ENCODE assay signal across 8 cellular contexts in the genomic region with DNA sequence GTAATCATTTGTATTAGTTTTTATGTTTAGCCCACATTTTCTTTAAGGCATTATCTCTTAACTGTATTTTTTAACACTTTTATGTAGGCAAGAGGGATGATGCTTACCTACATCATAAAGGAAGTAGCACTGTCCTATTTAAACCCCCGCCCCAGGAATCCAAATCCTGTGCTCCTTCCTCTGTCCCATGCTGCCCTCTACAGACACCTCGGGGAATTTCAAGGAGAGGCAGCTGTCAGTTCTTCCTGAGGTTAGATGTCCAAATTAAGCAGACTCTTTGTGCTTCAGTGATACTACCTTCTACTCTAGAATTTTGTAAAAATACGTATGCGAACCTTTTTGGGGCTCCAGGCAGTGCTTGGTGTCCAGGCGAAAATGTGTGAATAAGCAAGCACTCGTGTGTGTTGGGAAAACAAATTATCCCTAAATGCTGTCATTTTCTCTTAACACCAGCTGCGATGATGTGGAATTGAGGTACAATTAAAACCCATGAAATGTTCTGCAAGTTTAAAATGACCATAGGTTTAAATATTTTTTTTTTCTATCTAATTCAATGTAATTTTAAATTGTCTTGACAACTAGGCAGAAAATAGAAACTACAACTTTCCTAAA. TPM values are rescaled to one million over a fixed set of nuclear protein-coding genes. Genes with fewer than 3 reads are reported as not detected.
DNase-seq lines count a peak whose midpoint lies in the region; ATAC-seq and TF ChIP-seq lines count a peak whose summit lies in the region.

No MANE protein-coding gene starts in this region.

- no peak overlapping the region for H3K4me3 ChIP-seq in IMR-90 (ENCODE audit: insufficient read depth, low read depth, low read length)
- no peak overlapping the region for H3K4me3 ChIP-seq in WERI-Rb-1 (ENCODE audit: low read depth, low read length)

- peaks cover 33% of the 10 kb centered on the region for H3K27me3 Mint-ChIP-seq in activated CD8-positive, alpha-beta memory T cell treated with anti-CD3 and anti-CD28 coated beads, Interleukin-2, amount 10 ng/mL, durations not matched to agents 7 days and 5 days

- CTCF ChIA-PET in activated CD8-positive, alpha-beta memory T cell treated with anti-CD3 and anti-CD28 coated beads, Interleukin-2, amount 10 ng/mL, durations not matched to agents 7 days and 5 days (lab: Charles Lee) = interaction anchor here (1.0 to 1.4 kb wide), 3 partner anchors 35 to 46 kb away, joined by 4 read pairs; no protein-coding TSS in a partner anchor
- CTCF ChIA-PET in IMR-90 (lab: Yijun Ruan, JAX) = interaction anchor here (1.2 kb wide), 1 partner anchor 51 kb away, joined by 3 read pairs; no protein-coding TSS in a partner anchor

- BruUV-seq in IMR-90 (replicated peaks; lab: Mats Ljungman, UMichigan) = no TSS peak

- no peak overlapping the region for H3K4me2 ChIP-seq in IMR-90 (ENCODE audit: low read depth, low read length)

- no peak overlapping the region for H3K23ac ChIP-seq in IMR-90 (ENCODE audit: low read depth, low read length)

- H4K91ac ChIP-seq in IMR-90 (ENCODE audit: insufficient read depth, low read depth, low read length) = no peak overlapping the region

- H3K27ac Mint-ChIP-seq in activated CD8-positive, alpha-beta memory T cell treated with anti-CD3 and anti-CD28 coated beads, Interleukin-2, amount 10 ng/mL, durations not matched to agents 7 days and 5 days = no peak overlapping the region

- H3K9me3 ChIP-seq in IMR-90 (ENCODE audit: control insufficient read depth, insufficient read depth, low read length) (no peaks in the 10 kb centered on the region), WERI-Rb-1 (ENCODE audit: severe bottlenecking) (peaks cover 9% of the 10 kb centered on the region)

- H3K79me1 ChIP-seq in IMR-90 (ENCODE audit: low read depth in 1 of 2, low read length in 2 of 2) = no peaks in the 10 kb centered on the region

- in situ Hi-C loops in IMR-90 (cut with MboI; ENCODE audit: low sequenced_read_pairs) = no loop called here

- H3K4me3 Mint-ChIP-seq in activated CD8-positive, alpha-beta memory T cell treated with anti-CD3 and anti-CD28 coated beads, Interleukin-2, amount 10 ng/mL, durations not matched to agents 7 days and 5 days = no peak overlapping the region

- no peak overlapping the region for H4K5ac ChIP-seq in IMR-90 (ENCODE audit: low read depth, low read length)

- H2BK120ac ChIP-seq in IMR-90 (ENCODE audit: low read depth, low read length) = no peak overlapping the region

- no peak for TF ChIP-seq POLR2A in IMR-90 (IDR thresholded peaks at IDR 0.05; ENCODE audit: low read depth, low read length)

- no peaks in the 10 kb centered on the region for H3K9me1 ChIP-seq in IMR-90 (ENCODE audit: insufficient read depth, low read length)

- H3K27ac ChIP-seq in IMR-90 (ENCODE audit: insufficient read depth, low read length) (no peak overlapping the region), WERI-Rb-1 (no peak overlapping the region)

- peak; percentile 45 for DNase-seq in activated CD8-positive, alpha-beta memory T cell treated with anti-CD3 and anti-CD28 coated beads, Interleukin-2, amount 10 ng/mL, durations not matched to agents 7 days and 5 days
- no peak for DNase-seq in activated CD8-positive, alpha-beta memory T cell treated with anti-CD3 and anti-CD28 coated beads, Interleukin-2, amount 50 U/mL, for 4 hours
- peak; percentile 15 for DNase-seq in IMR-90
- DNase-seq in WERI-Rb-1 = peak; percentile 83
- DNase-seq in left kidney (ENCODE audit: low read depth, low spot score) = peak; percentile 66
- DNase-seq in D341Med (ENCODE audit: low spot score) = no peak

- intact Hi-C loops in IMR-90 (cut with micrococcal nuclease) = no loop called here

- H3K9me3 Mint-ChIP-seq in activated CD8-positive, alpha-beta memory T cell treated with anti-CD3 and anti-CD28 coated beads, Interleukin-2, amount 10 ng/mL, durations not matched to agents 7 days and 5 days (ENCODE audit: low read depth) = no peaks in the 10 kb centered on the region

- H2AK9ac ChIP-seq in IMR-90 (replicated peaks; ENCODE audit: low read depth, low read length, poor library complexity) = no peak overlapping the region

- no peak overlapping the region for H3K56ac ChIP-seq in IMR-90 (ENCODE audit: extremely low read depth, insufficient read depth, low read length)

- H3K4me1 Mint-ChIP-seq in activated CD8-positive, alpha-beta memory T cell treated with anti-CD3 and anti-CD28 coated beads, Interleukin-2, amount 10 ng/mL, durations not matched to agents 7 days and 5 days = no peaks in the 10 kb centered on the region

- H2AK5ac ChIP-seq in IMR-90 (ENCODE audit: low read depth, low read length) = no peak overlapping the region

- H3K9ac ChIP-seq in IMR-90 (ENCODE audit: low read depth, low read length) = no peak overlapping the region

- no peaks in the 10 kb centered on the region for H4K20me1 ChIP-seq in IMR-90 (ENCODE audit: insufficient read depth, low read length)

- H3K4ac ChIP-seq in IMR-90 (ENCODE audit: low read depth, low read length) = no peak overlapping the region

- no peak for ATAC-seq in activated CD8-positive, alpha-beta memory T cell treated with anti-CD3 and anti-CD28 coated beads, Interleukin-2, amount 10 ng/mL, durations not matched to agents 7 days and 5 days
- ATAC-seq in IMR-90 (ENCODE audit: low read depth) (no peak), HG03108 (IDR thresholded peaks at IDR 0.05; ENCODE audit: unreplicated experiment) (no peak), HG03432 (IDR thresholded peaks at IDR 0.05; ENCODE audit: unreplicated experiment) (no peak)

- H2BK15ac ChIP-seq in IMR-90 (ENCODE audit: low read depth, low read length) = no peak overlapping the region

- TF ChIP-seq CTCF in IMR-90 (conservative IDR thresholded peaks at IDR 0.05; ENCODE audit: low read depth, low read length) (peak; percentile 62), WERI-Rb-1 (IDR thresholded peaks at IDR 0.05; ENCODE audit: low read depth, low read length) (peak; percentile 92)

- POLR2A ChIA-PET in IMR-90 (lab: Charles Lee; ENCODE audit: unreplicated experiment) = no interaction called here

- dilution Hi-C loops in IMR-90 (cut with HindIII; ENCODE audit: low sequenced_read_pairs, unreplicated experiment) = no loop called here

- WGBS in IMR-90 (ENCODE audit: extremely low coverage in 2 of 2, insufficient read length in 1 of 2), 2 experiments = no CpG with 5 or more reads among the region's 7 CpGs

- H3K36me3 Mint-ChIP-seq in activated CD8-positive, alpha-beta memory T cell treated with anti-CD3 and anti-CD28 coated beads, Interleukin-2, amount 10 ng/mL, durations not matched to agents 7 days and 5 days = no peaks in the 10 kb centered on the region

- H2AFZ ChIP-seq in IMR-90 (replicated peaks; ENCODE audit: low read length, poor library complexity) = no peak overlapping the region

- no peak overlapping the region for H3K18ac ChIP-seq in IMR-90 (ENCODE audit: low read depth, low read length)

- H3K27me3 ChIP-seq in IMR-90 (ENCODE audit: control insufficient read depth, insufficient read depth, low read length) (no peaks in the 10 kb centered on the region), WERI-Rb-1 (ENCODE audit: insufficient read depth, low read depth, severe bottlenecking) (peaks cover 93% of the 10 kb centered on the region)

- TF ChIP-seq RAD21 in IMR-90 (IDR thresholded peaks at IDR 0.05; ENCODE audit: low read length) = peak; percentile 52

- H3K36me3 ChIP-seq in IMR-90 (ENCODE audit: control insufficient read depth, insufficient read depth, low read length) = no peaks in the 10 kb centered on the region
- no peaks in the 10 kb centered on the region for H3K36me3 ChIP-seq in WERI-Rb-1

- H4K8ac ChIP-seq in IMR-90 (ENCODE audit: low read depth in 2 of 2, low read length in 2 of 2) = no peak overlapping the region

- H2BK20ac ChIP-seq in IMR-90 (ENCODE audit: low read depth, low read length) = no peak overlapping the region

- H3K4me1 ChIP-seq in IMR-90 (ENCODE audit: control insufficient read depth, insufficient read depth, low read length) = no peaks in the 10 kb centered on the region

- H3K14ac ChIP-seq in IMR-90 (replicated peaks; ENCODE audit: low read depth, low read length) = no peak overlapping the region

- H2BK5ac ChIP-seq in IMR-90 (ENCODE audit: low read depth, low read length, poor library complexity, severe bottlenecking) = no peak overlapping the region

TF ChIP-seq in IMR-90, 13 proteins besides CTCF, POLR2A, EP300 and RAD21:
- TF ChIP-seq FOS (IDR thresholded peaks at IDR 0.05; ENCODE audit: low read depth, low read length) (no peak), RFX5 (IDR thresholded peaks at IDR 0.05; ENCODE audit: low read depth, low read length) (no peak), MAZ (IDR thresholded peaks at IDR 0.05; ENCODE audit: borderline replicate concordance, low read depth, low read length) (peak; percentile 77), SMC3 (IDR thresholded peaks at IDR 0.05; ENCODE audit: low read depth, low read length) (peak; percentile 22; the same call in 1 of the 2 replicates)

RNA-seq across cellular contexts. Expression of gene CRCT1, which starts 19.2 kb away (rescaled TPM):
- not detected for total RNA-seq in activated CD8-positive, alpha-beta memory T cell treated with anti-CD3 and anti-CD28 coated beads, Interleukin-2, amount 10 ng/mL, durations not matched to agents 7 days and 5 days
- total RNA-seq in IMR-90 (2012; rRNA removed) = not detected in 2 replicates
- not detected in 2 replicates for polyA plus RNA-seq in IMR-90 (2012; rRNA removed)
- polyA plus RNA-seq in IMR-90 (2012; cell fraction: cytosol; rRNA removed) = not detected in 2 replicates
- polyA plus RNA-seq in IMR-90 (2012; cell fraction: nucleus; rRNA removed; ENCODE audit: low replicate concordance) = not detected in 2 replicates

RNA-seq across cellular contexts. Expression of gene LCE5A, which starts 22.8 kb away (rescaled TPM):
- total RNA-seq in activated CD8-positive, alpha-beta memory T cell treated with anti-CD3 and anti-CD28 coated beads, Interleukin-2, amount 10 ng/mL, durations not matched to agents 7 days and 5 days = not detected
- total RNA-seq in IMR-90 (2012; rRNA removed) = not detected in 2 replicates
- polyA plus RNA-seq in IMR-90 (2012; rRNA removed) = not detected in 2 replicates
- polyA plus RNA-seq in IMR-90 (2012; cell fraction: cytosol; rRNA removed) = not detected in 2 replicates
- not detected in 2 replicates for polyA plus RNA-seq in IMR-90 (2012; cell fraction: nucleus; rRNA removed; ENCODE audit: low replicate concordance)

RNA-seq across cellular contexts. Expression of gene LCE3E, which starts 33.1 kb away (rescaled TPM):
- total RNA-seq in activated CD8-positive, alpha-beta memory T cell treated with anti-CD3 and anti-CD28 coated beads, Interleukin-2, amount 10 ng/mL, durations not matched to agents 7 days and 5 days = not detected
- not detected in 2 replicates for total RNA-seq in IMR-90 (2012; rRNA removed)
- not detected in 2 replicates for polyA plus RNA-seq in IMR-90 (2012; rRNA removed)
- polyA plus RNA-seq in IMR-90 (2012; cell fraction: cytosol; rRNA removed) = not detected in 2 replicates
- polyA plus RNA-seq in IMR-90 (2012; cell fraction: nucleus; rRNA removed; ENCODE audit: low replicate concordance) = not detected in 2 replicates

RNA-seq across cellular contexts. Expression of gene LCE3D, which starts 46.9 kb away (rescaled TPM):
- not detected for total RNA-seq in activated CD8-positive, alpha-beta memory T cell treated with anti-CD3 and anti-CD28 coated beads, Interleukin-2, amount 10 ng/mL, durations not matched to agents 7 days and 5 days
- total RNA-seq in IMR-90 (2012; rRNA removed) = not detected in 2 replicates
- not detected in 2 replicates for polyA plus RNA-seq in IMR-90 (2012; rRNA removed)
- not detected in 2 replicates for polyA plus RNA-seq in IMR-90 (2012; cell fraction: cytosol; rRNA removed)
- not detected in 2 replicates for polyA plus RNA-seq in IMR-90 (2012; cell fraction: nucleus; rRNA removed; ENCODE audit: low replicate concordance)

Comparison
In these comparisons a context has a peak if more than half of its experiments do, and no peak if none do; other contexts are left out.
1. DNase-seq: peak in activated CD8-positive, alpha-beta memory T cell treated with anti-CD3 and anti-CD28 coated beads, Interleukin-2, amount 10 ng/mL, durations not matched to agents 7 days and 5 days (single experiment), IMR-90 (single experiment), WERI-Rb-1 (single experiment) and left kidney (single experiment); none in activated CD8-positive, alpha-beta memory T cell treated with anti-CD3 and anti-CD28 coated beads, Interleukin-2, amount 50 U/mL, for 4 hours (single experiment) and D341Med (single experiment).